9 cellular contexts compared by ENCODE assay signal in the genomic region with DNA sequence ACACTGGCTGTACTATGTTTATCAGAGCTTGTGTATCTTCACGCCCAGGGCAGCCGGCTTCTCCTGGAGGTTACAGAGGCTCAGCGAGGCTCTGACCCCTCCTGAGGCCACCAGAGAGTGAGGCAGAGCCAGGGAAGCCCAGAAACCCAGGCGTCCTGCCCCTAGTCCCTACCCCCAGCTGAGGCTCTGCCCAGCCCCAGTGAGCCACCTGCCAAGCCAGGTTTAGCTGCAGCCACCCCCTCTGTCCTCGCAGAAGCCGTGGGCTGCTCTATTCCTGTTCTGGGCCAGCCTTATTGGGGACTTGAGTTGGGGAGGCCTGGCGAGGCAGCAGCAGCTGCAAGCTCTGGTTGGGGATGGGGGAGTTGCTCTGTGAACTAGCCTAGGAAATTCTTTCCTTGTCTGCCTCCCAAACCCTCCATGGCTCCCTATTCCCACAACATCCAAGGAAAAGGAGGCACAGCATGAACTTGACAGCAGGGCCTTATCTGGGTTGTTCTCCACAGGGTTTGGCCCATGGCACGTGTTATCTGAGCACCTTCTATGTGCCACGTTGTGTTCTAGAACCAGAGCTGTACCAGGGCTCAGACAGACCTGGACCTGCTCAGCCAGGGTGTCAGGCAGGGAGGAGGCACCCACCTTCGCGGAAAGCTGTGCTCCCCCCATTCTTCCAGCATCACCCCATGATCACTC. TPM values are rescaled to one million over a fixed set of nuclear protein-coding genes. Genes with fewer than 3 reads are reported as not detected.
A peak's percentile ranks its signal among the peaks of the same experiment; 100 is the strongest.
DNase-seq lines count a peak whose midpoint lies in the region; ATAC-seq and TF ChIP-seq lines count a peak whose summit lies in the region.
"Not testable (repeated sequence)": the region's sequence is repeated elsewhere in the genome, so short reads cannot be mapped to it uniquely, and the experiment has no call there.
"Had no signal": no experiment of that assay in that cellular context is flagged by ENCODE, and none has a peak within 500 bp of the region (broad histone marks: within the 10 kb centered on the region; RNA-seq: fewer than 3 reads in every experiment).

No MANE protein-coding gene starts in this region.

- not testable (repeated sequence) for H4K20me1 ChIP-seq in BLaER1 treated with 17β-estradiol and CSF1 and Interleukin-3, amounts not matched to agents 10 nM and 100 nM

- peak; percentile 51 for DNase-seq in RPMI8226
- peak; percentile 11 for DNase-seq in dedifferentiated amniotic fluid mesenchymal stem cell (ENCODE audit: extremely low spot score)
- DNase-seq in left lung: peak; percentile 14 to 42
- DNase-seq in neural crest cell (ENCODE audit: low read depth, low spot score): not testable (repeated sequence)
- DNase-seq in sciatic nerve (ENCODE audit: low spot score): peak; percentile 49
- peak; percentile 1 to 62 for DNase-seq in tibial artery

- H3K27me3 ChIP-seq in BLaER1 treated with 17β-estradiol and CSF1 and Interleukin-3, amounts not matched to agents 10 nM and 100 nM: peaks cover 0 to 30% (median 0%) of the 10 kb centered on the region in 11 experiments; a peak in 6 of 22 replicates
- H3K27me3 ChIP-seq in left lung: peaks cover 0 to 11% of the 10 kb centered on the region in 2 donors
- H3K27me3 ChIP-seq in tibial artery: not testable (repeated sequence)

- H3K36me3 ChIP-seq in BLaER1 treated with 17β-estradiol and CSF1 and Interleukin-3, amounts not matched to agents 10 nM and 100 nM; left lung; tibial artery: not testable (repeated sequence)

- not testable (repeated sequence) for H3K9me3 ChIP-seq in BLaER1 treated with 17β-estradiol and CSF1 and Interleukin-3, amounts not matched to agents 10 nM and 100 nM (replicated peaks in 1 of 11); left lung; tibial artery

- peak overlapping the region in 3 of 11 experiments; percentile 27 to 57 (median 32); a peak in 3 of 22 replicates for H3K9ac ChIP-seq in BLaER1 treated with 17β-estradiol and CSF1 and Interleukin-3, amounts not matched to agents 10 nM and 100 nM

- H3K4me1 Mint-ChIP-seq in neural crest cell: not testable (repeated sequence)

- not testable (repeated sequence) for H3K9me3 Mint-ChIP-seq in neural crest cell

- intact Hi-C loops in left lung (cut with DNase I); sciatic nerve (cut with DNase I): not testable (repeated sequence)
- intact Hi-C loops in tibial artery (cut with DNase I; ENCODE audit: low total_unique reads): loop anchor here (1.0 kb wide), 1 partner anchor 40 kb away; no protein-coding TSS in a partner anchor

- H3K4me2 ChIP-seq in BLaER1 treated with 17β-estradiol and CSF1 and Interleukin-3, amounts not matched to agents 10 nM and 100 nM: peak overlapping the region in 9 of 11 experiments; percentile 70 to 90 (median 81); a peak in 16 of 22 replicates

- H3K4me1 ChIP-seq in BLaER1 treated with 17β-estradiol and CSF1 and Interleukin-3, amounts not matched to agents 10 nM and 100 nM: peaks cover 11 to 82% (median 63%) of the 10 kb centered on the region in 10 experiments
- H3K4me1 ChIP-seq in left lung: peaks cover 0 to 12% of the 10 kb centered on the region in 2 donors
- peaks cover 0 to 10% (median 5%) of the 10 kb centered on the region in 4 donors for H3K4me1 ChIP-seq in tibial artery

- not testable (repeated sequence) for H3K36me3 Mint-ChIP-seq in neural crest cell (ENCODE audit: low read depth)

- not testable (repeated sequence) for H3K4me3 ChIP-seq in BLaER1 treated with 17β-estradiol and CSF1 and Interleukin-3, amounts not matched to agents 10 nM and 100 nM; left lung; tibial artery

- H3K4me3 Mint-ChIP-seq in neural crest cell: peak overlapping the region; percentile 38

- TF ChIP-seq CTCF in left lung (IDR thresholded peaks at IDR 0.05); neural crest cell (conservative IDR thresholded peaks at IDR 0.05); tibial artery (IDR thresholded peaks at IDR 0.05): not testable (repeated sequence)

- ATAC-seq in left lung, sciatic nerve: not testable (repeated sequence)

- peaks cover 26% of the 10 kb centered on the region for H3K27me3 Mint-ChIP-seq in neural crest cell (ENCODE audit: low read depth)

- peak overlapping the region in 3 of 11 experiments; percentile 1 to 63 (median 34); a peak in 4 of 22 replicates for H3K27ac ChIP-seq in BLaER1 treated with 17β-estradiol and CSF1 and Interleukin-3, amounts not matched to agents 10 nM and 100 nM
- not testable (repeated sequence) for H3K27ac ChIP-seq in left lung, tibial artery

- not testable (repeated sequence) for H3K27ac Mint-ChIP-seq in neural crest cell (ENCODE audit: unreplicated experiment)

RNA-seq across cellular contexts. Expression of gene MAP2K3, which starts 35.3 kb away (rescaled TPM):
- total RNA-seq in left lung (100 to 1,000 TPM in 1 of 2 donors, 10 to 100 TPM in 1; 62.5 to 101 TPM), neural crest cell (19.4 and 20.3 TPM in 2 replicates), sciatic nerve (42.2 TPM)

RNA-seq across cellular contexts. Expression of gene KCNJ12, which starts 56.3 kb away (rescaled TPM):
- total RNA-seq in left lung: 1 to 10 TPM; 3.0 to 4.0 TPM
- 6.1 and 6.6 TPM in 2 replicates for total RNA-seq in neural crest cell
- total RNA-seq in sciatic nerve: 1.0 TPM
- total RNA-seq: HFFc6, MCF 10A had no signal
